ENCODE assay signal across 27 cellular contexts in genomic region chr7:43328785-43329380, GRCh38.
"Had no signal": no experiment of that assay in that cellular context is flagged by ENCODE, and none has a peak within 500 bp of the region (broad histone marks: within the 10 kb centered on the region; RNA-seq: fewer than 3 reads in every experiment).

No MANE protein-coding gene starts in this region.

- H3K9me3 ChIP-seq: heart left ventricle, mucosa of descending colon, ovary, sigmoid colon, tibial artery had no signal

- H3K27me3 ChIP-seq: ovary, sigmoid colon, tibial artery had no signal

- H3K36me3 ChIP-seq: heart left ventricle, ovary, sigmoid colon, tibial artery had no signal

- H3K4me1 ChIP-seq: heart left ventricle, sigmoid colon, tibial artery had no signal

- H3K36me3 Mint-ChIP-seq: activated CD4-positive, alpha-beta memory T cell treated with anti-CD3 and anti-CD28 coated beads for 36 hours; activated naive CD8-positive, alpha-beta T cell treated with anti-CD3 and anti-CD28 coated beads for 36 hours; memory B cell; naive B cell had no signal

- H3K9me3 Mint-ChIP-seq: activated B cell treated with CpG ODN at 0.5 μM for 24 hours; activated CD4-positive, alpha-beta memory T cell treated with anti-CD3 and anti-CD28 coated beads for 36 hours; activated naive CD8-positive, alpha-beta T cell treated with anti-CD3 and anti-CD28 coated beads for 36 hours; activated T-helper 1 cell treated with anti-CD3 and anti-CD28 coated beads, Interleukin-12 subunit alpha, Interleukin-12 subunit beta, Interleukin-2, Interleukin-4 antibody, amounts not matched to agents 30 ng/mL and 10 ng/mL and 1 ng/mL, durations not matched to agents 14 hours and 24 hours and 36 hours; central memory CD8-positive, alpha-beta T cell; memory B cell; naive B cell had no signal

- H3K4me1 Mint-ChIP-seq: activated B cell treated with CpG ODN at 0.5 μM for 24 hours; activated naive CD8-positive, alpha-beta T cell treated with anti-CD3 and anti-CD28 coated beads for 36 hours; central memory CD8-positive, alpha-beta T cell; memory B cell; naive B cell had no signal

- H3K4me3 Mint-ChIP-seq: activated B cell treated with CpG ODN at 0.5 μM for 24 hours; activated CD4-positive, alpha-beta memory T cell treated with anti-CD3 and anti-CD28 coated beads for 36 hours; activated naive CD8-positive, alpha-beta T cell treated with anti-CD3 and anti-CD28 coated beads for 36 hours; activated T-helper 1 cell treated with anti-CD3 and anti-CD28 coated beads, Interleukin-12 subunit alpha, Interleukin-12 subunit beta, Interleukin-2, Interleukin-4 antibody, amounts not matched to agents 30 ng/mL and 10 ng/mL and 1 ng/mL, durations not matched to agents 14 hours and 24 hours and 36 hours; brain; central memory CD8-positive, alpha-beta T cell; memory B cell had no signal

- H3K27ac Mint-ChIP-seq: activated B cell treated with CpG ODN at 0.5 μM for 24 hours; activated CD4-positive, alpha-beta memory T cell treated with anti-CD3 and anti-CD28 coated beads for 36 hours; activated naive CD8-positive, alpha-beta T cell treated with anti-CD3 and anti-CD28 coated beads for 36 hours; activated T-helper 1 cell treated with anti-CD3 and anti-CD28 coated beads, Interleukin-12 subunit alpha, Interleukin-12 subunit beta, Interleukin-2, Interleukin-4 antibody, amounts not matched to agents 30 ng/mL and 10 ng/mL and 1 ng/mL, durations not matched to agents 14 hours and 24 hours and 36 hours; brain; memory B cell had no signal

- ATAC-seq: heart left ventricle, left ventricle myocardium superior, mucosa of descending colon had no signal

- H3K4me3 ChIP-seq: coronary artery, heart left ventricle, mucosa of descending colon, ovary, sigmoid colon, tibial artery had no signal

- H3K27ac ChIP-seq: coronary artery, heart left ventricle, ovary, sigmoid colon, tibial artery had no signal

- DNase-seq: activated B cell treated with CpG ODN at 0.5 μM for 24 hours; activated CD4-positive, alpha-beta memory T cell treated with anti-CD3 and anti-CD28 coated beads for 36 hours; activated CD4-positive, alpha-beta T cell treated with anti-CD3 and anti-CD28 coated beads for 4 hours; activated naive CD8-positive, alpha-beta T cell treated with anti-CD3 and anti-CD28 coated beads for 36 hours; activated T-cell treated with anti-CD3 and anti-CD28 coated beads for 4 hours; amygdala; erythroblast; heart left ventricle; kidney glomerular epithelial cell; left ventricle myocardium superior; mucosa of descending colon; naive B cell; sigmoid colon; stimulated activated CD4-positive, alpha-beta T cell treated with anti-CD3 and anti-CD28 coated beads, Interleukin-1b, Interleukin-23, amount 100 ng/mL, for 48 hours; stimulated activated CD8-positive, alpha-beta memory T cell treated with anti-CD3 and anti-CD28 coated beads, Interleukin-4, amount 100 ng/mL, for 48 hours; stimulated activated naive CD4-positive, alpha-beta T cell treated with Interleukin-2 at 50 U/mL for 16 hours; T-helper 1 cell; T-helper 9 cell; tibial artery had no signal

- FAIRE-seq: endometrium, frontal cortex had no signal
